21 cellular contexts compared by ENCODE assay signal in the genomic region with DNA sequence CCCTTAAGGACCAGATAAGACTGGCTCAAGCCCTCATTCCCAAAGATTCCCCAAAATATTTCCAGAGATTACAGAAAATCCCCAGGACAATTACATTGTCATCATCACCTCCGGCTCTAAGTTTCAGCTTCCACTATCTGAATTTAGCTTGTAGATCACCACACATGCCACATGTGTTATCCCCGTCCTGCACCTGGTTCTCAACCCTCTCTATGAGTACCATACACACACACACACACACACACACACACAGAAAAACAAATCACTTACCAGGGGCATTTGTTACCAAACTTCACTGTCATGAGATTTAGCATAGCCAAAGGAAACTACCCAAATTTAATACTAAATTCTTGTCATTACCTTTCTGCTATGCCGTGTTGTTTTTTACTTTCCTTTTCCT. TPM values are rescaled to one million over a fixed set of nuclear protein-coding genes. Genes with fewer than 3 reads are reported as not detected.
DNase-seq lines count a peak whose midpoint lies in the region; ATAC-seq, FAIRE-seq and TF ChIP-seq lines count a peak whose summit lies in the region.
"Had no signal": no experiment of that assay in that cellular context is flagged by ENCODE, and none has a peak within 500 bp of the region (broad histone marks: within the 10 kb centered on the region; RNA-seq: fewer than 3 reads in every experiment).

No MANE protein-coding gene starts in this region.

- FAIRE-seq in GM12892 (lab: Jason Lieb, UNC) = peak; percentile 77
- no peak for FAIRE-seq in K562 (lab: Jason Lieb, UNC)
- FAIRE-seq: A549, D721Med had no signal

- H3K9me3 ChIP-seq in MM.1S (replicated peaks; ENCODE audit: insufficient read depth, low read length) = no peaks in the 10 kb centered on the region
- H3K9me3 ChIP-seq in K562 (replicated peaks; ENCODE audit: control insufficient read depth, insufficient read depth, low read depth, low read length) = no peaks in the 10 kb centered on the region
- H3K9me3 ChIP-seq: A549, BE2C, Peyer's patch, SJSA1 had no signal

- H3K36me3 ChIP-seq in MM.1S (replicated peaks; ENCODE audit: insufficient read depth, low read length) = no peaks in the 10 kb centered on the region
- no peaks in the 10 kb centered on the region for H3K36me3 ChIP-seq in K562 (ENCODE audit: control insufficient read depth, insufficient read depth, low read length)
- H3K36me3 ChIP-seq: BE2C, Peyer's patch, SJSA1 had no signal

- no peak for DNase-seq in GM12892 (ENCODE audit: insufficient read length)
- peak; percentile 76 for DNase-seq in MM.1S
- peak in 2 of 4 experiments; percentile 36 to 44 for DNase-seq in K562 (ENCODE audit: extremely low read depth in 1 of 4, low spot score in 3 of 4)
- no peak for DNase-seq in HEK293T (ENCODE audit: extremely low spot score)
- DNase-seq in Right ventricle myocardium superior = no peak
- DNase-seq in Ammon's horn (ENCODE audit: low spot score) = no peak
- DNase-seq: BE2C, EL, GF-D8, NCI-H1105 treated with DMSO at 0.1 percent for 48 hours, NCI-H187, NCI-H2107, NCI-H2227 treated with DMSO at 0.1 percent for 48 hours, NCI-H510A, T1000 had no signal

- intact Hi-C loops in K562 (cut with micrococcal nuclease) = no loop called here
- intact Hi-C loops in Right ventricle myocardium superior (cut with DNase I) = no loop called here

- peak overlapping the region; percentile 36 for H2AFZ ChIP-seq in MM.1S (ENCODE audit: low read length)
- no peak overlapping the region for H2AFZ ChIP-seq in K562 (ENCODE audit: low read depth, low read length)

- H3K4me2 ChIP-seq in MM.1S (ENCODE audit: low read depth, low read length) = peak overlapping the region; percentile 96
- H3K4me2 ChIP-seq in K562 (ENCODE audit: insufficient read depth, low read length) = no peak overlapping the region
- H3K4me2 ChIP-seq: A549 had no signal

- in situ Hi-C loops in K562 (cut with MboI) = no loop called here

- peak; percentile 51; the same call in 1 of the 2 replicates for TF ChIP-seq EP300 in K562 (IDR thresholded peaks at IDR 0.05; ENCODE audit: low read length)

- 26% methylated on average over 3 of the region's 3 CpGs for WGBS in K562 (ENCODE audit: insufficient coverage, low coverage, missing lambda C conversion rate)

- peak overlapping the region; percentile 54 for H3K9ac ChIP-seq in MM.1S (ENCODE audit: low read length)
- no peak overlapping the region for H3K9ac ChIP-seq in K562 (ENCODE audit: insufficient read depth in 1 of 2, low read depth in 2 of 2, low read length in 2 of 2)

- H3K27me3 ChIP-seq in MM.1S (replicated peaks; ENCODE audit: insufficient read depth, low read length) (no peaks in the 10 kb centered on the region), K562 (ENCODE audit: control insufficient read depth in 2 of 2, insufficient read depth in 2 of 2, low read length in 2 of 2) (peaks cover 9 to 13% of the 10 kb centered on the region in 2 experiments)
- H3K27me3 ChIP-seq: BE2C, Peyer's patch, SJSA1 had no signal

- H3K4me1 ChIP-seq in MM.1S (ENCODE audit: low read length) = peaks cover 22% of the 10 kb centered on the region
- H3K4me1 ChIP-seq in K562 (replicated peaks in 1 of 2; ENCODE audit: control insufficient read depth in 2 of 2, insufficient read depth in 2 of 2, low read length in 2 of 2) = peaks cover 33 to 39% of the 10 kb centered on the region in 2 experiments
- H3K4me1 ChIP-seq: A549, BE2C, Peyer's patch, SJSA1 had no signal

- H3K27ac ChIP-seq in MM.1S (ENCODE audit: low read length) = peak overlapping the region; percentile 81
- H3K27ac ChIP-seq in K562 (ENCODE audit: extremely low read depth, low read depth, low read length) = no peak overlapping the region
- H3K27ac ChIP-seq: A549, Peyer's patch, SJSA1 had no signal

- peaks cover 17% of the 10 kb centered on the region for H3F3A ChIP-seq in MM.1S (ENCODE audit: insufficient read depth, low read length)

- TF ChIP-seq POLR2A in GM12892 (IDR thresholded peaks at IDR 0.05; ENCODE audit: low read depth, low read length) (no peak), K562 (conservative IDR thresholded peaks at IDR 0.05) (no peak)

- TF ChIP-seq CTCF in MM.1S (IDR thresholded peaks at IDR 0.05; ENCODE audit: low read length) (no peak), K562 (IDR thresholded peaks at IDR 0.05 in 2 of 3, conservative IDR thresholded peaks at IDR 0.05 in 1 of 3; ENCODE audit: insufficient read depth in 2 of 3, low read depth in 1 of 3, low read length in 3 of 3) (no peak)

- BruUV-seq in K562 (replicated peaks; lab: Mats Ljungman, UMichigan) = no TSS peak

- ATAC-seq in HG02678 (IDR thresholded peaks at IDR 0.05; ENCODE audit: unreplicated experiment) (peak; percentile 42), K562 (no peak), Right ventricle myocardium superior (ENCODE audit: poor library complexity) (no peak)
- ATAC-seq: A549 had no signal

- CTCF ChIA-PET in K562 (lab: Yijun Ruan, JAX; ENCODE audit: low intra/inter-chr PET ratio) = no interaction called here
- CTCF ChIA-PET in HEK293T (lab: Yijun Ruan, JAX) = no interaction called here

- POLR2A ChIA-PET in K562 (lab: Yijun Ruan, JAX) = interaction anchor here (1.4 to 2.7 kb wide), 4 partner anchors 15 to 1438 kb away, joined by 5 to 8 read pairs (median 5); a partner anchor contains a TSS
- POLR2A ChIA-PET in HEK293T (lab: Yijun Ruan, JAX) = interaction anchor here (1.7 kb wide), 1 partner anchor 27 kb away, joined by 4 read pairs; a partner anchor contains a TSS

- H4K20me1 ChIP-seq in MM.1S (ENCODE audit: insufficient read depth, low read length) (no peaks in the 10 kb centered on the region), K562 (replicated peaks; ENCODE audit: control insufficient read depth, insufficient read depth, low read length) (no peaks in the 10 kb centered on the region)

- TF ChIP-seq RAD21 in K562 (CRISPR knock-in tag; conservative IDR thresholded peaks at IDR 0.05 in 1 of 2, IDR thresholded peaks at IDR 0.05 in 1 of 2) = no peak

- H3K4me3 ChIP-seq in MM.1S (ENCODE audit: low read length) (peak overlapping the region; percentile 49), K562 (no peak overlapping the region)
- H3K4me3 ChIP-seq: A549, Peyer's patch, SJSA1 had no signal

- no peaks in the 10 kb centered on the region for H3K9me1 ChIP-seq in K562 (ENCODE audit: control insufficient read depth, insufficient read depth, low read length)

- no peaks in the 10 kb centered on the region for H3K9me2 ChIP-seq in MM.1S (replicated peaks; ENCODE audit: insufficient read depth, low read length)

- H3K79me2 ChIP-seq in MM.1S (ENCODE audit: low read length) (no peaks in the 10 kb centered on the region), K562 (ENCODE audit: control insufficient read depth, insufficient read depth, low read length) (no peaks in the 10 kb centered on the region)

RNA-seq across cellular contexts. Expression of a gene that starts 15.4 kb away (rescaled TPM):
- polyA plus RNA-seq in GM12892 (2012; ENCODE audit: missing spikeins) = 0.34 TPM
- total RNA-seq in K562 (2011; cell fraction: chromatin; rRNA removed; ENCODE audit: low replicate concordance) = not detected in 2 replicates
- total RNA-seq in K562 (2011; cell fraction: nucleolus; rRNA removed) = 0.53 TPM in 1 of 2 replicates, not detected in the other
- not detected in 2 replicates for total RNA-seq in K562 (2011; cell fraction: nucleoplasm; rRNA removed)
- not detected in 2 replicates for total RNA-seq in K562 (2014; rRNA removed)
- not detected in 2 replicates for total RNA-seq in K562 (2014; rRNA removed; fragmentation: Illumina TruSeq; extraction: Trizol)
- total RNA-seq in K562 (2015; rRNA removed; fragmentation: Illumina TruSeq; extraction: Trizol) = not detected in 2 replicates
- total RNA-seq in K562 (2021) = 0.38 and 0.58 TPM in 2 replicates
- polyA plus RNA-seq in K562 (2011; rRNA removed) = not detected in 2 replicates
- polyA plus RNA-seq in K562 (2011; cell fraction: cytosol; rRNA removed) = not detected in 2 replicates
- polyA plus RNA-seq in K562 (2011; cell fraction: nucleus; rRNA removed) = 0.20 TPM in 1 of 2 replicates, not detected in the other
- polyA plus RNA-seq in K562 (2012) = 0.07 and 0.22 TPM in 2 replicates
- polyA plus RNA-seq in K562 (2014; fragmentation: Illumina TruSeq; extraction: Trizol) = not detected in 2 replicates
- polyA plus RNA-seq in K562 (2014; fragmentation: Nextera tagmentation; extraction: Ambion mirVana) = not detected
- not detected in 2 replicates for polyA plus RNA-seq in K562 (2014; rRNA removed)
- not detected in 2 replicates for polyA minus RNA-seq in K562 (2011; rRNA and poly(A)+ RNA removed)
- polyA minus RNA-seq in K562 (2011; cell fraction: cytosol; rRNA and poly(A)+ RNA removed) = not detected in 2 replicates
- polyA minus RNA-seq in K562 (2011; cell fraction: nucleus; rRNA and poly(A)+ RNA removed) = not detected in 2 replicates
- total RNA-seq in Right ventricle myocardium superior = 0.75 TPM
- total RNA-seq: SJSA1 had no signal

RNA-seq across cellular contexts. Expression of a gene that starts 16.8 kb away (rescaled TPM):
- polyA plus RNA-seq in GM12892 (2012; ENCODE audit: missing spikeins) = not detected
- not detected in 2 replicates for total RNA-seq in K562 (2011; cell fraction: chromatin; rRNA removed; ENCODE audit: low replicate concordance)
- not detected in 2 replicates for total RNA-seq in K562 (2011; cell fraction: nucleolus; rRNA removed)
- total RNA-seq in K562 (2011; cell fraction: nucleoplasm; rRNA removed) = not detected in 2 replicates
- total RNA-seq in K562 (2014; rRNA removed) (not detected in 2 replicates), K562 (2014; rRNA removed; fragmentation: Illumina TruSeq; extraction: Trizol) (not detected in 2 replicates), K562 (2015; rRNA removed; fragmentation: Illumina TruSeq; extraction: Trizol) (not detected in 2 replicates), K562 (2021) (not detected in 2 replicates), Right ventricle myocardium superior (not detected)
- polyA plus RNA-seq in K562 (2011; rRNA removed) (not detected in 2 replicates), K562 (2014; fragmentation: Illumina TruSeq; extraction: Trizol) (not detected in 2 replicates), K562 (2014; fragmentation: Nextera tagmentation; extraction: Ambion mirVana) (not detected), K562 (2014; rRNA removed) (not detected in 2 replicates)
- not detected in 2 replicates for polyA plus RNA-seq in K562 (2011; cell fraction: cytosol; rRNA removed)
- polyA plus RNA-seq in K562 (2011; cell fraction: nucleus; rRNA removed) = not detected in 2 replicates
- not detected in 2 replicates for polyA plus RNA-seq in K562 (2012)
- polyA minus RNA-seq in K562 (2011; rRNA and poly(A)+ RNA removed) = not detected in 2 replicates
- not detected in 2 replicates for polyA minus RNA-seq in K562 (2011; cell fraction: cytosol; rRNA and poly(A)+ RNA removed)
- not detected in 2 replicates for polyA minus RNA-seq in K562 (2011; cell fraction: nucleus; rRNA and poly(A)+ RNA removed)
- total RNA-seq: H4, Peyer's patch, SJSA1 had no signal
- polyA plus RNA-seq: A549 had no signal

RNA-seq across cellular contexts. Expression of a gene that starts 27.1 kb away (rescaled TPM):
- polyA plus RNA-seq in GM12892 (2012; ENCODE audit: missing spikeins) = 7.7 TPM
- 4.0 and 7.6 TPM in 2 replicates for total RNA-seq in K562 (2011; cell fraction: chromatin; rRNA removed; ENCODE audit: low replicate concordance)
- total RNA-seq in K562 (2011; cell fraction: nucleolus; rRNA removed) = 2.3 and 3.6 TPM in 2 replicates
- total RNA-seq in K562 (2011; cell fraction: nucleoplasm; rRNA removed) = 6.5 and 7.6 TPM in 2 replicates
- total RNA-seq in K562 (2014; rRNA removed) (3.3 and 4.3 TPM in 2 replicates), K562 (2014; rRNA removed; fragmentation: Illumina TruSeq; extraction: Trizol) (5.7 and 6.0 TPM in 2 replicates), K562 (2015; rRNA removed; fragmentation: Illumina TruSeq; extraction: Trizol) (6.7 and 7.7 TPM in 2 replicates), K562 (2021) (6.1 and 6.2 TPM in 2 replicates), Right ventricle myocardium superior (26.9 TPM)
- polyA plus RNA-seq in K562 (2011; rRNA removed) (5.4 and 5.5 TPM in 2 replicates), K562 (2014; fragmentation: Illumina TruSeq; extraction: Trizol) (4.0 and 4.6 TPM in 2 replicates), K562 (2014; fragmentation: Nextera tagmentation; extraction: Ambion mirVana) (1 to 10 TPM; 1.4 to 2.2 TPM), K562 (2014; rRNA removed) (2.7 and 3.1 TPM in 2 replicates)
- polyA plus RNA-seq in K562 (2011; cell fraction: cytosol; rRNA removed) = 1.8 and 3.9 TPM in 2 replicates
- 2.7 and 4.7 TPM in 2 replicates for polyA plus RNA-seq in K562 (2011; cell fraction: nucleus; rRNA removed)
- polyA plus RNA-seq in K562 (2012) = 2.0 and 3.8 TPM in 2 replicates
- 8.1 and 13.0 TPM in 2 replicates for polyA minus RNA-seq in K562 (2011; rRNA and poly(A)+ RNA removed)
- polyA minus RNA-seq in K562 (2011; cell fraction: cytosol; rRNA and poly(A)+ RNA removed) = 3.2 and 3.5 TPM in 2 replicates
- 1.6 and 4.8 TPM in 2 replicates for polyA minus RNA-seq in K562 (2011; cell fraction: nucleus; rRNA and poly(A)+ RNA removed)

RNA-seq across cellular contexts. Expression of a gene that starts 38.7 kb away (rescaled TPM):
- 28.0 TPM for polyA plus RNA-seq in GM12892 (2012; ENCODE audit: missing spikeins)
- total RNA-seq in K562 (2011; cell fraction: chromatin; rRNA removed; ENCODE audit: low replicate concordance) = 86.0 and 173 TPM in 2 replicates
- total RNA-seq in K562 (2011; cell fraction: nucleolus; rRNA removed) = 132 and 135 TPM in 2 replicates
- 113 and 115 TPM in 2 replicates for total RNA-seq in K562 (2011; cell fraction: nucleoplasm; rRNA removed)
- total RNA-seq in K562 (2014; rRNA removed) (36.4 and 44.0 TPM in 2 replicates), K562 (2014; rRNA removed; fragmentation: Illumina TruSeq; extraction: Trizol) (30.3 and 33.8 TPM in 2 replicates), K562 (2015; rRNA removed; fragmentation: Illumina TruSeq; extraction: Trizol) (43.4 and 48.4 TPM in 2 replicates), K562 (2021) (57.9 and 58.9 TPM in 2 replicates), Right ventricle myocardium superior (110 TPM)
- polyA plus RNA-seq in K562 (2011; rRNA removed) (42.7 and 50.7 TPM in 2 replicates), K562 (2014; fragmentation: Illumina TruSeq; extraction: Trizol) (45.6 and 47.8 TPM in 2 replicates), K562 (2014; fragmentation: Nextera tagmentation; extraction: Ambion mirVana) (10 to 100 TPM; 14.1 to 27.9 TPM), K562 (2014; rRNA removed) (37.8 and 43.5 TPM in 2 replicates)
- polyA plus RNA-seq in K562 (2011; cell fraction: cytosol; rRNA removed) = 44.5 and 48.5 TPM in 2 replicates
- polyA plus RNA-seq in K562 (2011; cell fraction: nucleus; rRNA removed) = 131 and 161 TPM in 2 replicates
- polyA plus RNA-seq in K562 (2012) = 41.3 and 59.8 TPM in 2 replicates
- 24.4 and 30.9 TPM in 2 replicates for polyA minus RNA-seq in K562 (2011; rRNA and poly(A)+ RNA removed)
- 21.5 and 24.7 TPM in 2 replicates for polyA minus RNA-seq in K562 (2011; cell fraction: cytosol; rRNA and poly(A)+ RNA removed)
- polyA minus RNA-seq in K562 (2011; cell fraction: nucleus; rRNA and poly(A)+ RNA removed) = 25.7 and 38.8 TPM in 2 replicates

RNA-seq across cellular contexts. Expression of a gene that starts 43.6 kb away (rescaled TPM):
- not detected for polyA plus RNA-seq in GM12892 (2012; ENCODE audit: missing spikeins)
- 1.6 and 3.1 TPM in 2 replicates for total RNA-seq in K562 (2011; cell fraction: chromatin; rRNA removed; ENCODE audit: low replicate concordance)
- 2.5 and 3.2 TPM in 2 replicates for total RNA-seq in K562 (2011; cell fraction: nucleolus; rRNA removed)
- 2.6 and 3.4 TPM in 2 replicates for total RNA-seq in K562 (2011; cell fraction: nucleoplasm; rRNA removed)
- total RNA-seq in K562 (2014; rRNA removed) (0.86 and 1.00 TPM in 2 replicates), K562 (2014; rRNA removed; fragmentation: Illumina TruSeq; extraction: Trizol) (0.40 and 0.54 TPM in 2 replicates), K562 (2015; rRNA removed; fragmentation: Illumina TruSeq; extraction: Trizol) (0.18 and 0.34 TPM in 2 replicates), K562 (2021) (0.60 and 0.72 TPM in 2 replicates), Right ventricle myocardium superior (4.8 TPM)
- polyA plus RNA-seq in K562 (2011; rRNA removed) (0.76 and 1.1 TPM in 2 replicates), K562 (2014; fragmentation: Illumina TruSeq; extraction: Trizol) (0.45 and 0.54 TPM in 2 replicates), K562 (2014; fragmentation: Nextera tagmentation; extraction: Ambion mirVana) (under 1 TPM in 1 of 2 experiments, not detected in 1; 0.07 TPM), K562 (2014; rRNA removed) (0.50 and 1.2 TPM in 2 replicates)
- polyA plus RNA-seq in K562 (2011; cell fraction: cytosol; rRNA removed) = 0.49 and 1.4 TPM in 2 replicates
- 0.97 and 1.6 TPM in 2 replicates for polyA plus RNA-seq in K562 (2011; cell fraction: nucleus; rRNA removed)
- polyA plus RNA-seq in K562 (2012) = 0.35 TPM in 2 replicates
- 0.54 and 0.81 TPM in 2 replicates for polyA minus RNA-seq in K562 (2011; rRNA and poly(A)+ RNA removed)
- 0.86 TPM in 1 of 2 replicates, not detected in the other for polyA minus RNA-seq in K562 (2011; cell fraction: cytosol; rRNA and poly(A)+ RNA removed)
- polyA minus RNA-seq in K562 (2011; cell fraction: nucleus; rRNA and poly(A)+ RNA removed) = 0.33 and 0.67 TPM in 2 replicates
- polyA plus RNA-seq: A549 had no signal
